Comparison of ENCODE assay signal across 8 cellular contexts in genomic region chrX:119067023-119067739, GRCh38. TPM values are rescaled to one million over a fixed set of nuclear protein-coding genes. Genes with fewer than 3 reads are reported as not detected.
A peak's percentile ranks its signal among the peaks of the same experiment; 100 is the strongest.
DNase-seq lines count a peak whose midpoint lies in the region; ATAC-seq and TF ChIP-seq lines count a peak whose summit lies in the region.

No MANE protein-coding gene starts in this region.

- ATAC-seq in WTC11, result peak; percentile 83
- peak; percentile 65 for ATAC-seq in stimulated activated naive CD8-positive, alpha-beta T cell treated with anti-CD3 and anti-CD28 coated beads, Interleukin-15, Interleukin-2, amounts not matched to agents 100 U/mL and 50 U/mL, for 24 hours
- ATAC-seq in GM21447 (IDR thresholded peaks at IDR 0.05; ENCODE audit: unreplicated experiment), result no peak

- in situ Hi-C loops in GM13977 (cut with MboI; ENCODE audit: low pct_unique_long_range_greater_than_20kb, low sequenced_read_pairs, unreplicated experiment), result no loop called here

- no peak overlapping the region for H3K27ac ChIP-seq in A673 (ENCODE audit: low read depth, low read length, poor library complexity, severe bottlenecking)

- CTCF ChIA-PET in A673 (lab: Charles Lee) (interaction anchor here (0.6 to 1.1 kb wide), 7 partner anchors 11 to 244 kb away, joined by 3 to 7 read pairs (median 4); partner anchors contain the start of gene ZCCHC12), WTC11 (lab: Charles Lee) (interaction anchor here (0.6 to 2.1 kb wide), 13 partner anchors 9 to 244 kb away, joined by 3 to 12 read pairs (median 4); partner anchors contain the start of gene LONRF3)

- peaks cover 6% of the 10 kb centered on the region for H3K4me1 Mint-ChIP-seq in WTC11

- H3K36me3 Mint-ChIP-seq in WTC11, result no peaks in the 10 kb centered on the region

- peaks cover 12% of the 10 kb centered on the region for H3K4me1 ChIP-seq in A673 (ENCODE audit: insufficient read depth, low read length, poor library complexity, severe bottlenecking)

- no peak overlapping the region for H3K4me3 ChIP-seq in A673 (ENCODE audit: low read depth, low read length, poor library complexity, severe bottlenecking)

- intact Hi-C loops in A673 (cut with micrococcal nuclease; ENCODE audit: unreplicated experiment), result loop anchor here (2.0 to 5.0 kb wide), 3 partner anchors 62 to 465 kb away; no protein-coding TSS in a partner anchor

- peak; percentile 63 for DNase-seq in A673 (ENCODE audit: low spot score)
- DNase-seq in GM13977 (ENCODE audit: low spot score), result peak; percentile 45
- peak; percentile 6 for DNase-seq in NCI-H128 (lab: John Stamatoyannopoulos, UW; ENCODE audit: unreplicated experiment)
- DNase-seq in WTC11 (ENCODE audit: low spot score), result peak; percentile 50
- peak; percentile 35 to 61 for DNase-seq in dermis microvascular lymphatic vessel endothelial cell (ENCODE audit: low read depth in 2 of 2)
- DNase-seq in lung microvascular endothelial cell (ENCODE audit: low read depth in 2 of 2), result peak; percentile 67 to 73
- peak; percentile 38 for DNase-seq in stimulated activated naive CD8-positive, alpha-beta T cell treated with anti-CD3 and anti-CD28 coated beads, Interleukin-15, Interleukin-2, amounts not matched to agents 100 U/mL and 50 U/mL, for 24 hours

- H3K4me3 Mint-ChIP-seq in WTC11, result no peak overlapping the region

- H3K27me3 Mint-ChIP-seq in WTC11 (ENCODE audit: low read depth), result peaks cover 4% of the 10 kb centered on the region; the same call in 1 of the 2 replicates

- H3K36me3 ChIP-seq in A673 (ENCODE audit: insufficient read depth, low read length, poor library complexity, severe bottlenecking), result no peaks in the 10 kb centered on the region

- TF ChIP-seq CTCF in A673 (conservative IDR thresholded peaks at IDR 0.05; ENCODE audit: low read depth, low read length) (peak; percentile 75), GM13977 (IDR thresholded peaks at IDR 0.05; ENCODE audit: extremely low read depth, insufficient read depth, missing control alignments) (peak; percentile 59), WTC11 (IDR thresholded peaks at IDR 0.05) (peak; percentile 18; the same call in 1 of the 2 replicates)

- H3K9me3 Mint-ChIP-seq in WTC11, result no peaks in the 10 kb centered on the region

- peaks cover 4% of the 10 kb centered on the region for H3K27me3 ChIP-seq in A673 (replicated peaks; ENCODE audit: insufficient read depth, low read depth, low read length, poor library complexity)

- POLR2A ChIA-PET in A673 (lab: Charles Lee; ENCODE audit: low non-redundant PET) (no interaction called here), WTC11 (lab: Charles Lee) (no interaction called here)

- H3K9me3 ChIP-seq in A673 (ENCODE audit: low read depth, low read length, poor library complexity, severe bottlenecking), result no peaks in the 10 kb centered on the region

- BruUV-seq in A673 (replicated peaks; lab: Mats Ljungman, UMichigan), result no TSS peak

- H3K27ac Mint-ChIP-seq in WTC11, result no peak overlapping the region

TF ChIP-seq in WTC11, 78 proteins besides CTCF, POLR2A, EP300 and RAD21:
- TF ChIP-seq USF1 (CRISPR knock-in tag; IDR thresholded peaks at IDR 0.05) (no peak), CREB1 (CRISPR knock-in tag; IDR thresholded peaks at IDR 0.05) (no peak), ATF6 (CRISPR knock-in tag; IDR thresholded peaks at IDR 0.05) (no peak), FOXP1 (CRISPR knock-in tag; IDR thresholded peaks at IDR 0.05; ENCODE audit: borderline replicate concordance) (no peak), E2F5 (CRISPR knock-in tag; IDR thresholded peaks at IDR 0.05) (no peak)

RNA-seq across cellular contexts. Expression of gene CT47C1, which starts 5.6 kb away (rescaled TPM):
- total RNA-seq in A673 (2021) (not detected in 2 replicates), WTC11 (2021) (not detected in 3 replicates), dermis microvascular lymphatic vessel endothelial cell (not detected in 2 replicates), lung microvascular endothelial cell (not detected in 2 replicates)

Comparison
In these comparisons a context has a peak if more than half of its experiments do, and no peak if none do; other contexts are left out.
1. DNase-seq: peak in every context shown above with its lines; median percentile 70 in lung microvascular endothelial cell; 63 in A673; 50 in WTC11; 48 in dermis microvascular lymphatic vessel endothelial cell; 45 in GM13977; 38 in stimulated activated naive CD8-positive, alpha-beta T cell treated with anti-CD3 and anti-CD28 coated beads, Interleukin-15, Interleukin-2, amounts not matched to agents 100 U/mL and 50 U/mL, for 24 hours; 6 in NCI-H128.
2. CTCF ChIP-seq: peak in every context shown above with its lines; median percentile 75 in A673; 59 in GM13977; 18 in WTC11.